Comparison of ENCODE assay signal across 14 cellular contexts in genomic region chr21:34499116-34499515, GRCh38. TPM values are rescaled to one million over a fixed set of nuclear protein-coding genes. Genes with fewer than 3 reads are reported as not detected.
DNase-seq lines count a peak whose midpoint lies in the region; ATAC-seq and TF ChIP-seq lines count a peak whose summit lies in the region.
"Had no signal": no experiment of that assay in that cellular context is flagged by ENCODE, and none has a peak within 500 bp of the region (broad histone marks: within the 10 kb centered on the region; RNA-seq: fewer than 3 reads in every experiment).

No MANE protein-coding gene starts in this region.

- H2AFZ ChIP-seq in mammary epithelial cell (ENCODE audit: low read depth, low read length): peak overlapping the region; percentile 20

- H3K9me3 Mint-ChIP-seq in osteocyte (ENCODE audit: unreplicated experiment): peaks cover 25% of the 10 kb centered on the region

- peak; percentile 41 for DNase-seq in Right ventricle myocardium inferior (ENCODE audit: missing footprints)
- no peak for DNase-seq in right cardiac atrium
- no peak for DNase-seq in mammary epithelial cell
- DNase-seq in osteocyte (ENCODE audit: extremely low spot score, unreplicated experiment): no peak
- no peak for DNase-seq in NCI-H1694 (lab: John Stamatoyannopoulos, UW)
- DNase-seq: BE2C; CD8-positive, alpha-beta T cell; HFFc6 had no signal

- H3K27me3 Mint-ChIP-seq in osteocyte (ENCODE audit: unreplicated experiment): peaks cover 4% of the 10 kb centered on the region

- H3K9me3 ChIP-seq in right cardiac atrium (ENCODE audit: control insufficient read depth, low read length) (no peaks in the 10 kb centered on the region), mammary epithelial cell (replicated peaks; ENCODE audit: insufficient read depth, low read length) (no peaks in the 10 kb centered on the region)
- H3K9me3 ChIP-seq: A549, BE2C had no signal

- CTCF ChIA-PET in mammary epithelial cell (lab: Charles Lee; ENCODE audit: low non-redundant PET): no interaction called here

- H3K79me2 ChIP-seq in mammary epithelial cell (ENCODE audit: insufficient read depth, low read length): no peaks in the 10 kb centered on the region

- WGBS in right cardiac atrium: 74% methylated on average over 4 of the region's 4 CpGs
- WGBS in mammary epithelial cell (ENCODE audit: low coverage, missing lambda C conversion rate): 42% methylated on average over 2 of the region's 4 CpGs

- H3K4me2 ChIP-seq in mammary epithelial cell (ENCODE audit: insufficient read depth, low read depth, low read length): no peak overlapping the region
- H3K4me2 ChIP-seq: A549 had no signal

- H3K27ac ChIP-seq in right cardiac atrium (ENCODE audit: low read length): no peak overlapping the region
- H3K27ac ChIP-seq in mammary epithelial cell (ENCODE audit: insufficient read depth, low read depth, low read length): no peak overlapping the region
- H3K27ac ChIP-seq: A549, C4-2B had no signal

- H3K36me3 ChIP-seq in mammary epithelial cell (ENCODE audit: insufficient read depth, low read length): no peaks in the 10 kb centered on the region
- H3K36me3 ChIP-seq: BE2C had no signal

- H3K4me1 Mint-ChIP-seq in osteocyte (ENCODE audit: unreplicated experiment): peaks cover 20% of the 10 kb centered on the region

- no TSS peak for BruUV-seq in mammary epithelial cell (replicated peaks; lab: Mats Ljungman, UMichigan)

- dilution Hi-C loops in mammary epithelial cell (cut with HindIII; ENCODE audit: low sequenced_read_pairs): no loop called here

- no peak for TF ChIP-seq CTCF in mammary epithelial cell (conservative IDR thresholded peaks at IDR 0.05 in 1 of 2, IDR thresholded peaks at IDR 0.05 in 1 of 2; ENCODE audit: extremely low read depth in 1 of 2, insufficient read depth in 1 of 2, low read depth in 1 of 2, low read length in 2 of 2)
- TF ChIP-seq CTCF in osteocyte (IDR thresholded peaks at IDR 0.05): no peak

- ATAC-seq in Right ventricle myocardium inferior (no peak), right cardiac atrium (no peak), GM21529 (IDR thresholded peaks at IDR 0.05; ENCODE audit: unreplicated experiment) (no peak), HG02759 (IDR thresholded peaks at IDR 0.05; ENCODE audit: unreplicated experiment) (no peak)
- ATAC-seq: A549; CD8-positive, alpha-beta T cell; HepG2 had no signal

- no peaks in the 10 kb centered on the region for H3K27me3 ChIP-seq in right cardiac atrium (ENCODE audit: control insufficient read depth, insufficient read depth)
- H3K27me3 ChIP-seq in mammary epithelial cell (ENCODE audit: insufficient read depth, low read length): no peaks in the 10 kb centered on the region
- H3K27me3 ChIP-seq: BE2C had no signal

- H3K4me1 ChIP-seq in right cardiac atrium (ENCODE audit: control insufficient read depth, insufficient read depth, low read length) (no peaks in the 10 kb centered on the region), mammary epithelial cell (ENCODE audit: insufficient read depth, low read length) (peaks cover 8% of the 10 kb centered on the region)
- H3K4me1 ChIP-seq: A549, BE2C had no signal

- in situ Hi-C loops in mammary epithelial cell (cut with MboI; ENCODE audit: low sequenced_read_pairs in 2 of 2): no loop called here

- no peaks in the 10 kb centered on the region for H4K20me1 ChIP-seq in mammary epithelial cell (ENCODE audit: insufficient read depth, low read length)

- no peak overlapping the region for H3K4me3 Mint-ChIP-seq in osteocyte (ENCODE audit: unreplicated experiment)
- H3K4me3 Mint-ChIP-seq: CD8-positive, alpha-beta T cell; HFFc6 had no signal

- peaks cover 13% of the 10 kb centered on the region for H3K36me3 Mint-ChIP-seq in osteocyte (ENCODE audit: unreplicated experiment)

- intact Hi-C loops in Right ventricle myocardium inferior (cut with DNase I) (no loop called here), right cardiac atrium (cut with DNase I) (no loop called here), mammary epithelial cell (cut with micrococcal nuclease) (no loop called here)

- peak overlapping the region; percentile 15 for H3K27ac Mint-ChIP-seq in osteocyte (ENCODE audit: unreplicated experiment)
- H3K27ac Mint-ChIP-seq: CD8-positive, alpha-beta T cell; HFFc6 had no signal

- H3K9ac ChIP-seq in mammary epithelial cell (ENCODE audit: insufficient read depth, low read length): no peak overlapping the region

- H3K4me3 ChIP-seq in right cardiac atrium (ENCODE audit: low read length) (no peak overlapping the region), mammary epithelial cell (replicated peaks in 1 of 3; ENCODE audit: insufficient read depth in 1 of 3, low read depth in 2 of 3, low read length in 3 of 3) (no peak overlapping the region)
- H3K4me3 ChIP-seq: A549 had no signal

RNA-seq across cellular contexts. Expression of gene KCNE1, which starts 12.9 kb away (rescaled TPM):
- total RNA-seq in Right ventricle myocardium inferior: 5.5 TPM
- total RNA-seq in right cardiac atrium: 10 to 100 TPM in 2 of 4 donors, 1 to 10 TPM in 2; 3.6 to 11.4 (median 9.5) TPM
- polyA plus RNA-seq in right cardiac atrium: 3.8 TPM
- under 1 TPM; 0.19 to 0.33 TPM for total RNA-seq in mammary epithelial cell
- polyA plus RNA-seq in mammary epithelial cell: 0.08 TPM
- polyA minus RNA-seq in mammary epithelial cell: not detected
- total RNA-seq in osteocyte: 0.44 and 0.59 TPM in 2 replicates
- total RNA-seq: CD8-positive, alpha-beta T cell; H4 had no signal
- polyA plus RNA-seq: HepG2 had no signal
